Comparison of ENCODE assay signal across 17 cellular contexts in the genomic region with DNA sequence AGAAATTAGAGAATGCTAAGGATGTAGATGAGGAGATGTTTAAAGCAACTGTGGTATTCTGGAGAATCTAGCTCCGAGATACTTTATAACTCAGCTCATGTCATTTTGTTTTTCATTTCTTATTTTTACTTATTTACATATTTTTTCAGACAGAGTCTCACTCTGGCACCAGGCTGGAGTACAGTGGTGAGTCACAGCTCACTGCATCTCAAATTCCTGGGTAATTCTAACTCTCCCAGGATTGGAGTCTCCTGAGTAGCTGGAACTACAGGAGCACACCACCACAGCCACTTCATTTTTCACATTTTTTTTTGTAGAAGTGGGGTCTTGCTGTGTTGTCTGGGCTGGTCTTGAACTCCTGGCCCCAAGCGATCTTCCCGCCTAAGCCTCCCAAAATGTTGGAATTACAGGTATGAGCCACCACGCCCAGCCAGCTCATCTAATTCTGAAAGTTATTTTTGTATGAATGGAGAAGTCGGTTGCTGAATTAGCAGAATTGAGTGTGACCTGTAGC.
DNase-seq lines count a peak whose midpoint lies in the region; ATAC-seq, FAIRE-seq and TF ChIP-seq lines count a peak whose summit lies in the region.
"Had no signal": no experiment of that assay in that cellular context is flagged by ENCODE, and none has a peak within 500 bp of the region (broad histone marks: within the 10 kb centered on the region; RNA-seq: fewer than 3 reads in every experiment).

No MANE protein-coding gene starts in this region.

- no peaks in the 10 kb centered on the region for H3K9me1 ChIP-seq in K562 (ENCODE audit: control insufficient read depth, insufficient read depth, low read length)

- WGBS in K562 (ENCODE audit: insufficient coverage, low coverage, missing lambda C conversion rate) = 2% methylated on average over 5 of the region's 5 CpGs

- no TSS peak for BruUV-seq in K562 (replicated peaks; lab: Mats Ljungman, UMichigan)

- ATAC-seq in K562 = no peak
- no peak for ATAC-seq in GM21515 (IDR thresholded peaks at IDR 0.05; ENCODE audit: unreplicated experiment)

- H3K27ac ChIP-seq in K562 (ENCODE audit: extremely low read depth, low read depth, low read length) (no peak overlapping the region), uterus (peak overlapping the region; percentile 58 to 71)

- in situ Hi-C loops in K562 (cut with MboI) = no loop called here

- H3K27me3 ChIP-seq in K562 (ENCODE audit: control insufficient read depth in 2 of 2, insufficient read depth in 2 of 2, low read length in 2 of 2) (peaks cover 5 to 17% of the 10 kb centered on the region in 2 experiments; a peak in 2 of 5 replicates), uterus (no peaks in the 10 kb centered on the region)

- no peak for TF ChIP-seq RAD21 in K562 (CRISPR knock-in tag; conservative IDR thresholded peaks at IDR 0.05 in 1 of 2, IDR thresholded peaks at IDR 0.05 in 1 of 2)

- TF ChIP-seq POLR2A in K562 (conservative IDR thresholded peaks at IDR 0.05) (no peak), uterus (IDR thresholded peaks at IDR 0.05) (no peak), erythroblast (IDR thresholded peaks at IDR 0.05; ENCODE audit: low read length) (no peak)

- H3K9ac ChIP-seq in K562 (ENCODE audit: insufficient read depth in 1 of 2, low read depth in 2 of 2, low read length in 2 of 2) = no peak overlapping the region

- no peaks in the 10 kb centered on the region for H3K9me3 ChIP-seq in K562 (replicated peaks; ENCODE audit: control insufficient read depth, insufficient read depth, low read depth, low read length)
- no peaks in the 10 kb centered on the region for H3K9me3 ChIP-seq in uterus

- H3K4me3 ChIP-seq in K562 (no peak overlapping the region), uterus (no peak overlapping the region)

- no peaks in the 10 kb centered on the region for H3K36me3 ChIP-seq in K562 (ENCODE audit: control insufficient read depth, insufficient read depth, low read length)
- H3K36me3 ChIP-seq in uterus = no peaks in the 10 kb centered on the region

- H3K4me1 ChIP-seq in K562 (replicated peaks in 1 of 2; ENCODE audit: control insufficient read depth in 2 of 2, insufficient read depth in 2 of 2, low read length in 2 of 2) (no peaks in the 10 kb centered on the region), uterus (peaks cover 0 to 13% of the 10 kb centered on the region in 2 donors)

- DNase-seq in HFFc6 (peak; percentile 62), K562 (ENCODE audit: extremely low read depth in 1 of 4, low spot score in 3 of 4) (no peak), iris pigment epithelial cell (ENCODE audit: low read depth) (peak; percentile 57), uterus (no peak), erythroblast (lab: John Stamatoyannopoulos, UW) (no peak)
- no peak for DNase-seq in activated naive CD4-positive, alpha-beta T cell treated with anti-CD3 and anti-CD28 coated beads, Interleukin-2, amount 50 U/mL, for 16 hours
- DNase-seq: activated CD4-positive, alpha-beta T cell treated with anti-CD3 and anti-CD28 coated beads, Interleukin-2, amount 50 U/mL, for 1 hour; aorta; COR-L47; effector CD4-positive, alpha-beta T cell; NCI-H748 treated with DMSO at 0.1 percent for 48 hours; stimulated activated CD4-positive, alpha-beta T cell treated with anti-CD3 and anti-CD28 coated beads, Interleukin-1b, Interleukin-23, amount 100 ng/mL, for 48 hours; stimulated activated CD8-positive, alpha-beta memory T cell treated with anti-CD3 and anti-CD28 coated beads, Interleukin-4, amount 100 ng/mL, for 48 hours had no signal

- H3K27me3 Mint-ChIP-seq in HFFc6 (ENCODE audit: insufficient read depth) = no peaks in the 10 kb centered on the region; the same call in 1 of the 2 replicates

- no peak overlapping the region for H3K4me2 ChIP-seq in K562 (ENCODE audit: insufficient read depth, low read length)

- POLR2A ChIA-PET in K562 (lab: Yijun Ruan, JAX) = interaction anchor here (0.5 to 1.0 kb wide), 2 partner anchors 9 to 74 kb away, joined by 4 read pairs; no protein-coding TSS in a partner anchor

- TF ChIP-seq CTCF in HFFc6 (IDR thresholded peaks at IDR 0.05) (no peak), K562 (IDR thresholded peaks at IDR 0.05 in 2 of 3, conservative IDR thresholded peaks at IDR 0.05 in 1 of 3; ENCODE audit: insufficient read depth in 2 of 3, low read depth in 1 of 3, low read length in 3 of 3) (no peak), uterus (IDR thresholded peaks at IDR 0.05) (no peak)

- peaks cover 28% of the 10 kb centered on the region for H3K4me1 Mint-ChIP-seq in HFFc6 (ENCODE audit: low read depth)

- CTCF ChIA-PET in K562 (lab: Yijun Ruan, JAX; ENCODE audit: low intra/inter-chr PET ratio) = no interaction called here

- TF ChIP-seq EP300 in K562 (IDR thresholded peaks at IDR 0.05; ENCODE audit: low read length) = no peak

- H4K20me1 ChIP-seq in K562 (replicated peaks; ENCODE audit: control insufficient read depth, insufficient read depth, low read length) = no peaks in the 10 kb centered on the region

- peak overlapping the region; percentile 84 for H3K27ac Mint-ChIP-seq in HFFc6
- H3K27ac Mint-ChIP-seq: activated T-helper 1 cell treated with anti-CD3 and anti-CD28 coated beads, Interleukin-12 subunit alpha, Interleukin-12 subunit beta, Interleukin-2, Interleukin-4 antibody, amounts not matched to agents 30 ng/mL and 10 ng/mL and 1 ng/mL, durations not matched to agents 14 hours and 24 hours and 36 hours; T-helper 2 cell treated with Interferon-gamma antibody and Interleukin-4, amounts not matched to agents 5 μg/mL and 100 μg/mL, for 36 hours had no signal

- no peaks in the 10 kb centered on the region for H3K9me3 Mint-ChIP-seq in HFFc6
- H3K9me3 Mint-ChIP-seq: activated T-helper 1 cell treated with anti-CD3 and anti-CD28 coated beads, Interleukin-12 subunit alpha, Interleukin-12 subunit beta, Interleukin-2, Interleukin-4 antibody, amounts not matched to agents 30 ng/mL and 10 ng/mL and 1 ng/mL, durations not matched to agents 14 hours and 24 hours and 36 hours; T-helper 2 cell treated with Interferon-gamma antibody and Interleukin-4, amounts not matched to agents 5 μg/mL and 100 μg/mL, for 36 hours had no signal

- no peaks in the 10 kb centered on the region for H3K79me2 ChIP-seq in K562 (ENCODE audit: control insufficient read depth, insufficient read depth, low read length)

- peaks cover 42% of the 10 kb centered on the region for H3K36me3 Mint-ChIP-seq in HFFc6 (ENCODE audit: low read depth)

- H2AFZ ChIP-seq in K562 (ENCODE audit: low read depth, low read length) = no peak overlapping the region

- FAIRE-seq in K562 (lab: Jason Lieb, UNC) = no peak
- FAIRE-seq: H1 had no signal

- H3K4me3 Mint-ChIP-seq in HFFc6 = 0 out of 2 replicates have a peak overlapping the region, but pooled peaks have one; percentile 19
- H3K4me3 Mint-ChIP-seq: activated T-helper 1 cell treated with anti-CD3 and anti-CD28 coated beads, Interleukin-12 subunit alpha, Interleukin-12 subunit beta, Interleukin-2, Interleukin-4 antibody, amounts not matched to agents 30 ng/mL and 10 ng/mL and 1 ng/mL, durations not matched to agents 14 hours and 24 hours and 36 hours; T-helper 2 cell treated with Interferon-gamma antibody and Interleukin-4, amounts not matched to agents 5 μg/mL and 100 μg/mL, for 36 hours had no signal

- intact Hi-C loops in K562 (cut with micrococcal nuclease) = no loop called here
- intact Hi-C loops in uterus (cut with DNase I; ENCODE audit: low total_unique reads) = no loop called here

TF ChIP-seq in K562, 482 proteins besides CTCF, POLR2A, EP300 and RAD21:
- TF ChIP-seq HNRNPLL (IDR thresholded peaks at IDR 0.05; ENCODE audit: low read depth, low read length, poor library complexity, severe bottlenecking) (no peak), ZNF316 (IDR thresholded peaks at IDR 0.05) (0 out of 2 replicates have a peak, but pooled peaks have one; percentile 19), TCF7 (IDR thresholded peaks at IDR 0.05; ENCODE audit: borderline replicate concordance) (no peak)

Comparison
In these comparisons a context has a peak if more than half of its experiments do, and no peak if none do; other contexts are left out.
1. DNase-seq: peak in HFFc6 (single experiment) and iris pigment epithelial cell (single experiment); none in K562 (0 of 4), uterus (0 of 2), activated naive CD4-positive, alpha-beta T cell treated with anti-CD3 and anti-CD28 coated beads, Interleukin-2, amount 50 U/mL, for 16 hours (single experiment) and erythroblast (0 of 2).